In genomic region chr13:40158218-40158617, GRCh38 we compare ENCODE assay signal across 17 cellular contexts.
DNase-seq lines count a peak whose midpoint lies in the region; ATAC-seq, FAIRE-seq and TF ChIP-seq lines count a peak whose summit lies in the region.
"Had no signal": no experiment of that assay in that cellular context is flagged by ENCODE, and none has a peak within 500 bp of the region (broad histone marks: within the 10 kb centered on the region; RNA-seq: fewer than 3 reads in every experiment).

No MANE protein-coding gene starts in this region.

- intact Hi-C loops in activated naive CD4-positive, alpha-beta T cell treated with anti-CD3 and anti-CD28 coated beads for 36 hours (cut with micrococcal nuclease) = no loop called here
- intact Hi-C loops in endothelial cell of umbilical vein (cut with micrococcal nuclease) = no loop called here

- no peaks in the 10 kb centered on the region for H3K9me1 ChIP-seq in endothelial cell of umbilical vein (replicated peaks; ENCODE audit: control insufficient read depth, extremely low read depth, insufficient read depth, low read length)

- H3K23ac ChIP-seq in mesenchymal stem cell (ENCODE audit: low read length in 2 of 2) = no peak overlapping the region

- FAIRE-seq in RCC 7860 (lab: Jason Lieb, UNC) (no peak), endothelial cell of umbilical vein (lab: Jason Lieb, UNC) (peak; percentile 88)

- CTCF ChIA-PET in activated naive CD4-positive, alpha-beta T cell treated with anti-CD3 and anti-CD28 coated beads for 36 hours (lab: Charles Lee) = no interaction called here
- CTCF ChIA-PET in endothelial cell of umbilical vein (lab: Charles Lee) = no interaction called here

- TF ChIP-seq CTCF in endothelial cell of umbilical vein (IDR thresholded peaks at IDR 0.05; ENCODE audit: extremely low read depth in 1 of 2, insufficient read depth in 1 of 2, low read depth in 1 of 2, low read length in 2 of 2) = no peak

- ATAC-seq in stimulated activated effector memory CD8-positive, alpha-beta T cell treated with anti-CD3 and anti-CD28 coated beads, Interleukin-12 subunit alpha, Interleukin-12 subunit beta, amount 100 ng/mL, for 72 hours = peak; percentile 92
- ATAC-seq in GM21367 (IDR thresholded peaks at IDR 0.05; ENCODE audit: unreplicated experiment) = no peak
- ATAC-seq: CD8-positive, alpha-beta T cell had no signal

- peak; percentile 40 for DNase-seq in activated naive CD4-positive, alpha-beta T cell treated with anti-CD3 and anti-CD28 coated beads for 36 hours
- no peak for DNase-seq in activated naive CD4-positive, alpha-beta T cell treated with anti-CD3 and anti-CD28 coated beads, Interleukin-2, amount 50 U/mL, for 16 hours
- DNase-seq in RCC 7860 (ENCODE audit: low spot score) (peak; percentile 25), endothelial cell of umbilical vein (ENCODE audit: low read depth, low spot score) (peak; percentile 63), DMS 273 treated with DMSO at 0.1 percent for 48 hours (lab: John Stamatoyannopoulos, UW) (no peak), mesenchymal stem cell (no peak)
- no peak for DNase-seq in stimulated activated effector memory CD8-positive, alpha-beta T cell treated with anti-CD3 and anti-CD28 coated beads, Interleukin-12 subunit alpha, Interleukin-12 subunit beta, amount 100 ng/mL, for 72 hours (ENCODE audit: low spot score in 2 of 2)
- DNase-seq: activated effector memory CD4-positive, alpha-beta T cell treated with anti-CD3 and anti-CD28 coated beads, Interleukin-2, amount 50 U/mL, for 16 hours; CD8-positive, alpha-beta T cell; DND-41; HCEC 1CT; NCI-H2029; NCI-H524; Right ventricle myocardium superior had no signal

- H4K91ac ChIP-seq in mesenchymal stem cell (ENCODE audit: low read length) = no peak overlapping the region

- peak overlapping the region; percentile 19 for H3K27ac ChIP-seq in endothelial cell of umbilical vein (ENCODE audit: insufficient read depth, low read depth, low read length)
- H3K27ac ChIP-seq in mesenchymal stem cell (ENCODE audit: low read length, poor library complexity, severe bottlenecking) = no peak overlapping the region
- H3K27ac ChIP-seq: right atrium auricular region had no signal

- H3K4ac ChIP-seq in mesenchymal stem cell (ENCODE audit: low read depth in 1 of 2, low read length in 2 of 2) = no peak overlapping the region

- dilution Hi-C loops in endothelial cell of umbilical vein (cut with MboI; ENCODE audit: extremely low pct_ligation_motif_present, low sequenced_read_pairs) = no loop called here

- H3K27me3 ChIP-seq in endothelial cell of umbilical vein (ENCODE audit: control insufficient read depth in 2 of 2, insufficient read depth in 2 of 2, low read length in 2 of 2) (no peaks in the 10 kb centered on the region), mesenchymal stem cell (ENCODE audit: control insufficient read depth in 1 of 2, insufficient read depth in 1 of 2, low read length in 2 of 2) (no peaks in the 10 kb centered on the region)
- H3K27me3 ChIP-seq: right atrium auricular region had no signal

- no peaks in the 10 kb centered on the region for H3K9me3 Mint-ChIP-seq in activated naive CD4-positive, alpha-beta T cell treated with anti-CD3 and anti-CD28 coated beads for 36 hours
- H3K9me3 Mint-ChIP-seq in stimulated activated effector memory CD8-positive, alpha-beta T cell treated with anti-CD3 and anti-CD28 coated beads, Interleukin-12 subunit alpha, Interleukin-12 subunit beta, amount 100 ng/mL, for 72 hours = no peaks in the 10 kb centered on the region
- H3K9me3 Mint-ChIP-seq: CD8-positive, alpha-beta T cell; IgD-negative memory B cell had no signal

- H3K9ac ChIP-seq in endothelial cell of umbilical vein (replicated peaks; ENCODE audit: extremely low read depth, insufficient read depth, low read length) (no peak overlapping the region), mesenchymal stem cell (ENCODE audit: low read length) (no peak overlapping the region)

- H3K36me3 Mint-ChIP-seq in activated naive CD4-positive, alpha-beta T cell treated with anti-CD3 and anti-CD28 coated beads for 36 hours (ENCODE audit: low read depth) = no peaks in the 10 kb centered on the region
- H3K36me3 Mint-ChIP-seq in stimulated activated effector memory CD8-positive, alpha-beta T cell treated with anti-CD3 and anti-CD28 coated beads, Interleukin-12 subunit alpha, Interleukin-12 subunit beta, amount 100 ng/mL, for 72 hours = no peaks in the 10 kb centered on the region
- H3K36me3 Mint-ChIP-seq: CD8-positive, alpha-beta T cell; IgD-negative memory B cell had no signal

- H3K9me3 ChIP-seq in endothelial cell of umbilical vein (replicated peaks; ENCODE audit: control insufficient read depth, insufficient read depth, low read length) = no peaks in the 10 kb centered on the region
- H3K9me3 ChIP-seq in mesenchymal stem cell (ENCODE audit: control insufficient read depth, low read length) = no peaks in the 10 kb centered on the region
- H3K9me3 ChIP-seq: right atrium auricular region had no signal

- 89% methylated on average over 1 of the region's 1 CpG for WGBS in mesenchymal stem cell

- H4K20me1 ChIP-seq in endothelial cell of umbilical vein (replicated peaks; ENCODE audit: control insufficient read depth, extremely low read depth, insufficient read depth, low read length) = no peaks in the 10 kb centered on the region

- no peak overlapping the region for H2BK120ac ChIP-seq in mesenchymal stem cell (ENCODE audit: low read depth, low read length)

- H4K8ac ChIP-seq in mesenchymal stem cell (ENCODE audit: low read length) = no peak overlapping the region

- H2AFZ ChIP-seq in endothelial cell of umbilical vein (ENCODE audit: low read depth, low read length) (peak overlapping the region; percentile 63), mesenchymal stem cell (ENCODE audit: low read depth, low read length) (no peak overlapping the region)

- H3K4me2 ChIP-seq in endothelial cell of umbilical vein (ENCODE audit: insufficient read depth, low read length) (peak overlapping the region; percentile 42), mesenchymal stem cell (ENCODE audit: low read length, poor library complexity, severe bottlenecking) (no peak overlapping the region)

- POLR2A ChIA-PET in endothelial cell of umbilical vein (lab: Charles Lee) = no interaction called here

- no peak overlapping the region for H3K18ac ChIP-seq in mesenchymal stem cell (ENCODE audit: low read depth in 1 of 2, low read length in 2 of 2)

- BruUV-seq in endothelial cell of umbilical vein (replicated peaks; lab: Mats Ljungman, UMichigan) = no TSS peak

- TF ChIP-seq POLR2A in endothelial cell of umbilical vein (IDR thresholded peaks at IDR 0.05; ENCODE audit: low read depth, low read length) = no peak

- H2AK5ac ChIP-seq in mesenchymal stem cell (ENCODE audit: low read length, severe bottlenecking) = no peak overlapping the region

- H3K27ac Mint-ChIP-seq in activated naive CD4-positive, alpha-beta T cell treated with anti-CD3 and anti-CD28 coated beads for 36 hours = no peak overlapping the region
- H3K27ac Mint-ChIP-seq in stimulated activated effector memory CD8-positive, alpha-beta T cell treated with anti-CD3 and anti-CD28 coated beads, Interleukin-12 subunit alpha, Interleukin-12 subunit beta, amount 100 ng/mL, for 72 hours = no peak overlapping the region
- H3K27ac Mint-ChIP-seq: CD8-positive, alpha-beta T cell had no signal

- peaks cover 16% of the 10 kb centered on the region for H3K4me1 ChIP-seq in endothelial cell of umbilical vein (ENCODE audit: control insufficient read depth, extremely low read depth, insufficient read depth, low read length)
- H3K4me1 ChIP-seq in mesenchymal stem cell (ENCODE audit: control insufficient read depth, insufficient read depth, low read depth, low read length) = peaks cover 10% of the 10 kb centered on the region
- H3K4me1 ChIP-seq: right atrium auricular region had no signal

- no peaks in the 10 kb centered on the region for H3K79me2 ChIP-seq in endothelial cell of umbilical vein (ENCODE audit: control insufficient read depth, insufficient read depth, low read length)

- H2BK15ac ChIP-seq in mesenchymal stem cell (ENCODE audit: low read depth, poor library complexity, severe bottlenecking) = no peak overlapping the region

- H3K4me3 Mint-ChIP-seq in activated naive CD4-positive, alpha-beta T cell treated with anti-CD3 and anti-CD28 coated beads for 36 hours = no peak overlapping the region
- no peak overlapping the region for H3K4me3 Mint-ChIP-seq in stimulated activated effector memory CD8-positive, alpha-beta T cell treated with anti-CD3 and anti-CD28 coated beads, Interleukin-12 subunit alpha, Interleukin-12 subunit beta, amount 100 ng/mL, for 72 hours
- H3K4me3 Mint-ChIP-seq: CD8-positive, alpha-beta T cell; IgD-negative memory B cell had no signal

- no peaks in the 10 kb centered on the region for H3K79me1 ChIP-seq in mesenchymal stem cell (replicated peaks; ENCODE audit: low read length, poor library complexity, severe bottlenecking)

- H3K36me3 ChIP-seq in endothelial cell of umbilical vein (ENCODE audit: control insufficient read depth in 2 of 2, extremely low read depth in 1 of 2, insufficient read depth in 2 of 2, low read length in 2 of 2) = no peaks in the 10 kb centered on the region
- no peaks in the 10 kb centered on the region for H3K36me3 ChIP-seq in mesenchymal stem cell (ENCODE audit: control insufficient read depth in 1 of 2, insufficient read depth in 2 of 2, low read depth in 1 of 2, low read length in 2 of 2)
- H3K36me3 ChIP-seq: right atrium auricular region had no signal

- H3K4me3 ChIP-seq in endothelial cell of umbilical vein (replicated peaks in 1 of 3; ENCODE audit: insufficient read depth in 1 of 3, low read depth in 1 of 3, low read length in 3 of 3) (no peak overlapping the region), mesenchymal stem cell (ENCODE audit: insufficient read depth in 1 of 2, low read depth in 1 of 2, low read length in 2 of 2) (no peak overlapping the region)
- H3K4me3 ChIP-seq: right atrium auricular region had no signal

- no peak overlapping the region for H2BK5ac ChIP-seq in mesenchymal stem cell (ENCODE audit: low read depth, low read length, poor library complexity, severe bottlenecking)

- no peak overlapping the region for H3K14ac ChIP-seq in mesenchymal stem cell (ENCODE audit: low read length in 2 of 2)

- peaks cover 16% of the 10 kb centered on the region for H3K4me1 Mint-ChIP-seq in activated naive CD4-positive, alpha-beta T cell treated with anti-CD3 and anti-CD28 coated beads for 36 hours (ENCODE audit: low read depth)
- peaks cover 2% of the 10 kb centered on the region for H3K4me1 Mint-ChIP-seq in stimulated activated effector memory CD8-positive, alpha-beta T cell treated with anti-CD3 and anti-CD28 coated beads, Interleukin-12 subunit alpha, Interleukin-12 subunit beta, amount 100 ng/mL, for 72 hours

- H3K27me3 Mint-ChIP-seq in activated naive CD4-positive, alpha-beta T cell treated with anti-CD3 and anti-CD28 coated beads for 36 hours (ENCODE audit: low read depth) = no peaks in the 10 kb centered on the region
- H3K27me3 Mint-ChIP-seq: IgD-negative memory B cell had no signal

- H2BK12ac ChIP-seq in mesenchymal stem cell (ENCODE audit: low read length in 2 of 2) = no peak overlapping the region

TF ChIP-seq in endothelial cell of umbilical vein, 7 proteins besides CTCF, POLR2A, EP300 and RAD21 (continues in another document):
- peak; percentile 87 for TF ChIP-seq GATA2 (IDR thresholded peaks at IDR 0.05; ENCODE audit: insufficient read depth, insufficient read length, low read depth, low read length)

Comparison
In these comparisons a context has a peak if more than half of its experiments do, and no peak if none do; other contexts are left out.
1. DNase-seq: peak in activated naive CD4-positive, alpha-beta T cell treated with anti-CD3 and anti-CD28 coated beads for 36 hours (single experiment), RCC 7860 (single experiment) and endothelial cell of umbilical vein (single experiment); none in activated naive CD4-positive, alpha-beta T cell treated with anti-CD3 and anti-CD28 coated beads, Interleukin-2, amount 50 U/mL, for 16 hours (single experiment), stimulated activated effector memory CD8-positive, alpha-beta T cell treated with anti-CD3 and anti-CD28 coated beads, Interleukin-12 subunit alpha, Interleukin-12 subunit beta, amount 100 ng/mL, for 72 hours (0 of 2), DMS 273 treated with DMSO at 0.1 percent for 48 hours (single experiment) and mesenchymal stem cell (single experiment).